Comparison of ENCODE assay signal across 8 cellular contexts in the genomic region with DNA sequence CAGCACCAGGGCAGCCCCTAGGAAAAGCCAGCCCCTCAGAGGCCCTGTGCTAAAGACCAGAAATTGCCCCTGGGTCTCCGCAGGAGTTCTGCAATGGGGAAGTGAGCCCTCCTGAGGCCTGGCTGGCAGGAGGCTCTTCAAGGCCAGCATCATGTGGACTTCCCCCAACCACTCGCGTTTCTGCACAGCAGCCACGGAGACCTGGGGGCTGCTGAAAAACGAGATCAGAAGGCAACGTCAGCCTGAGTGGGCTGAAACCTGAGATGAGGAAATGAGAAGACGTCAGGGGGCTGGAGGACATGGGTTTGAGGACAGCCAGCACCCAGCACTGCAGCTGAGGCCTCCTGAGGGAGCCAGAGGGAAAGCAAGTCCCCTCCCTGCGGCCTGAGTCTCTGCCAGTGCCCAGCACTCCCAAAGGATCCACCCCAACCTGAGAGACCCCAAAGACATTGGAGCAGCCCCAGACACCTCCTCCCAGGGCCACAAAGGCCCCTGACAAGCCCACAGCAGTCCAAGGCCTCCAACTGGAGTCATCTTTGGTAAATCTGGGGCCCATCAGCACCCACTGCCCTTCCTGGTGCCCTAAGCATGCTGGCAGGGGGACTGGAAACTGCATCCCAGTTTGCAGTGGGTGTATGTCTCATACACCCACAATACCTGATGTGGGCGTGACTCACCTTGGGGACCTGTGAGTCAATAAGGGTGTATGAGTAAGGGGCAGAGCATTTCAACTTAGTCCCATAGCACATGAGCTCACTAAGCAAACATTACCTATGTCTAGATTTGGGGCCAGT. TPM values are rescaled to one million over a fixed set of nuclear protein-coding genes. Genes with fewer than 3 reads are reported as not detected.
DNase-seq lines count a peak whose midpoint lies in the region; ATAC-seq and TF ChIP-seq lines count a peak whose summit lies in the region.

No MANE protein-coding gene starts in this region.

- in situ Hi-C loops in KBM-7 (cut with MboI; ENCODE audit: low pct_unique_long_range_greater_than_20kb, low sequenced_read_pairs), result no loop called here

- peak; percentile 32 for ATAC-seq in GM19328 (IDR thresholded peaks at IDR 0.05; ENCODE audit: unreplicated experiment)
- peak; percentile 77 for ATAC-seq in activated T-helper 17 cell treated with anti-CD3 and anti-CD28 coated beads, Interleukin-2, amount 50 U/mL, for 72 hours (replicated peaks)
- peak; percentile 13 to 20 for ATAC-seq in natural killer cell treated with Interleukin-12 subunit alpha and Interleukin-12 subunit beta and Interleukin-15 and Interleukin-18, amount 100 ng/mL, for 72 hours

- H3K9me3 Mint-ChIP-seq in CD8-positive, alpha-beta memory T cell, result no peaks in the 10 kb centered on the region
- no peaks in the 10 kb centered on the region for H3K9me3 Mint-ChIP-seq in activated T-helper 17 cell treated with anti-CD3 and anti-CD28 coated beads, Interleukin-2, amount 50 U/mL, for 72 hours
- H3K9me3 Mint-ChIP-seq in natural killer cell treated with Interleukin-12 subunit alpha and Interleukin-12 subunit beta and Interleukin-15 and Interleukin-18, amount 100 ng/mL, for 72 hours, result no peaks in the 10 kb centered on the region

- H3K27me3 Mint-ChIP-seq in CD8-positive, alpha-beta memory T cell, result peaks cover 0 to 3% of the 10 kb centered on the region in 2 donors
- H3K27me3 Mint-ChIP-seq in activated T-helper 17 cell treated with anti-CD3 and anti-CD28 coated beads, Interleukin-2, amount 50 U/mL, for 72 hours, result no peaks in the 10 kb centered on the region
- no peaks in the 10 kb centered on the region for H3K27me3 Mint-ChIP-seq in natural killer cell treated with Interleukin-12 subunit alpha and Interleukin-12 subunit beta and Interleukin-15 and Interleukin-18, amount 100 ng/mL, for 72 hours

- no peak for TF ChIP-seq CTCF in ascending aorta (IDR thresholded peaks at IDR 0.05)

- H3K9me3 ChIP-seq in CD8-positive, alpha-beta memory T cell (ENCODE audit: low read length), result no peaks in the 10 kb centered on the region
- no peaks in the 10 kb centered on the region for H3K9me3 ChIP-seq in ascending aorta

- CTCF ChIA-PET in CD8-positive, alpha-beta memory T cell (lab: Charles Lee), result interaction anchor here (1.0 kb wide), 1 partner anchor 41 kb away, joined by 3 read pairs; no protein-coding TSS in a partner anchor

- H3K4me1 ChIP-seq in CD8-positive, alpha-beta memory T cell (ENCODE audit: insufficient read depth, low read length), result peaks cover 23% of the 10 kb centered on the region
- H3K4me1 ChIP-seq in ascending aorta, result no peaks in the 10 kb centered on the region

- peak overlapping the region in 6 of 8 donors; percentile 24 to 77 (median 56) for H3K27ac Mint-ChIP-seq in CD8-positive, alpha-beta memory T cell
- peak overlapping the region; percentile 86 for H3K27ac Mint-ChIP-seq in activated T-helper 17 cell treated with anti-CD3 and anti-CD28 coated beads, Interleukin-2, amount 50 U/mL, for 72 hours
- H3K27ac Mint-ChIP-seq in natural killer cell treated with Interleukin-12 subunit alpha and Interleukin-12 subunit beta and Interleukin-15 and Interleukin-18, amount 100 ng/mL, for 72 hours, result peak overlapping the region; percentile 88 to 93

- no peaks in the 10 kb centered on the region for H3K36me3 ChIP-seq in CD8-positive, alpha-beta memory T cell (ENCODE audit: insufficient read depth, low read length)
- no peaks in the 10 kb centered on the region for H3K36me3 ChIP-seq in ascending aorta

- intact Hi-C loops in ascending aorta (cut with DNase I), result no loop called here

- peaks cover 50 to 80% (median 51%) of the 10 kb centered on the region in 3 donors for H3K4me1 Mint-ChIP-seq in CD8-positive, alpha-beta memory T cell
- H3K4me1 Mint-ChIP-seq in activated T-helper 17 cell treated with anti-CD3 and anti-CD28 coated beads, Interleukin-2, amount 50 U/mL, for 72 hours, result peaks cover 54% of the 10 kb centered on the region
- H3K4me1 Mint-ChIP-seq in natural killer cell treated with Interleukin-12 subunit alpha and Interleukin-12 subunit beta and Interleukin-15 and Interleukin-18, amount 100 ng/mL, for 72 hours (ENCODE audit: low read depth in 2 of 2), result peaks cover 60 to 78% of the 10 kb centered on the region in 2 donors

- POLR2A ChIA-PET in CD8-positive, alpha-beta memory T cell (lab: Charles Lee), result no interaction called here

- H3K4me3 Mint-ChIP-seq in CD8-positive, alpha-beta memory T cell, result no peak overlapping the region
- H3K4me3 Mint-ChIP-seq in activated T-helper 17 cell treated with anti-CD3 and anti-CD28 coated beads, Interleukin-2, amount 50 U/mL, for 72 hours, result peak overlapping the region; percentile 67
- H3K4me3 Mint-ChIP-seq in natural killer cell treated with Interleukin-12 subunit alpha and Interleukin-12 subunit beta and Interleukin-15 and Interleukin-18, amount 100 ng/mL, for 72 hours, result peak overlapping the region; percentile 59

- peak in 1 of 5 donors; percentile 27 for DNase-seq in CD8-positive, alpha-beta memory T cell
- DNase-seq in KBM-7 (peak; percentile 80), COLO668 (lab: John Stamatoyannopoulos, UW; ENCODE audit: unreplicated experiment) (no peak), NCI-H82 (lab: John Stamatoyannopoulos, UW) (no peak), ascending aorta (ENCODE audit: low spot score in 2 of 2) (no peak)
- DNase-seq in natural killer cell treated with Interleukin-12 subunit alpha and Interleukin-12 subunit beta and Interleukin-15 and Interleukin-18, amount 100 ng/mL, for 72 hours (ENCODE audit: low spot score), result no peak

- H3K36me3 Mint-ChIP-seq in CD8-positive, alpha-beta memory T cell, result no peaks in the 10 kb centered on the region
- no peaks in the 10 kb centered on the region for H3K36me3 Mint-ChIP-seq in activated T-helper 17 cell treated with anti-CD3 and anti-CD28 coated beads, Interleukin-2, amount 50 U/mL, for 72 hours (ENCODE audit: low read depth)
- no peaks in the 10 kb centered on the region for H3K36me3 Mint-ChIP-seq in natural killer cell treated with Interleukin-12 subunit alpha and Interleukin-12 subunit beta and Interleukin-15 and Interleukin-18, amount 100 ng/mL, for 72 hours

- H3K27ac ChIP-seq in CD8-positive, alpha-beta memory T cell (ENCODE audit: low read depth, low read length), result peak overlapping the region; percentile 47
- H3K27ac ChIP-seq in ascending aorta, result no peak overlapping the region

- H3K4me3 ChIP-seq in CD8-positive, alpha-beta memory T cell (ENCODE audit: low read length), result no peak overlapping the region
- no peak overlapping the region for H3K4me3 ChIP-seq in ascending aorta

- no peaks in the 10 kb centered on the region for H3K27me3 ChIP-seq in CD8-positive, alpha-beta memory T cell (ENCODE audit: insufficient read depth, low read length, poor library complexity, severe bottlenecking)
- no peaks in the 10 kb centered on the region for H3K27me3 ChIP-seq in ascending aorta

RNA-seq across cellular contexts. Expression of gene CYP11A1, which starts 29.2 kb away (rescaled TPM):
- not detected for total RNA-seq in CD8-positive, alpha-beta memory T cell
- not detected for polyA plus RNA-seq in CD8-positive, alpha-beta memory T cell
- not detected for total RNA-seq in activated T-helper 17 cell treated with anti-CD3 and anti-CD28 coated beads, Interleukin-2, amount 50 U/mL, for 72 hours
- 1 to 10 TPM in 1 of 2 donors, not detected in 1; 1.0 TPM for total RNA-seq in natural killer cell treated with Interleukin-12 subunit alpha and Interleukin-12 subunit beta and Interleukin-15 and Interleukin-18, amount 100 ng/mL, for 72 hours
- total RNA-seq in ascending aorta, result 62.4 TPM

RNA-seq across cellular contexts. Expression of gene SEMA7A, which starts 37.1 kb away (rescaled TPM):
- 10 to 100 TPM; 71.2 to 72.5 TPM for total RNA-seq in CD8-positive, alpha-beta memory T cell
- polyA plus RNA-seq in CD8-positive, alpha-beta memory T cell, result 1.9 TPM
- 10 to 100 TPM; 11.7 to 44.9 TPM for total RNA-seq in activated T-helper 17 cell treated with anti-CD3 and anti-CD28 coated beads, Interleukin-2, amount 50 U/mL, for 72 hours
- 10 to 100 TPM; 32.1 to 40.8 TPM for total RNA-seq in natural killer cell treated with Interleukin-12 subunit alpha and Interleukin-12 subunit beta and Interleukin-15 and Interleukin-18, amount 100 ng/mL, for 72 hours
- 5.5 TPM for total RNA-seq in ascending aorta

Comparison
In these comparisons a context has a peak if more than half of its experiments do, and no peak if none do; other contexts are left out.
1. H3K4me3 Mint-ChIP-seq: peak in activated T-helper 17 cell treated with anti-CD3 and anti-CD28 coated beads, Interleukin-2, amount 50 U/mL, for 72 hours (single experiment) and natural killer cell treated with Interleukin-12 subunit alpha and Interleukin-12 subunit beta and Interleukin-15 and Interleukin-18, amount 100 ng/mL, for 72 hours (single experiment); none in CD8-positive, alpha-beta memory T cell (0 of 7).
2. ATAC-seq: peak in every context shown above with its lines; median percentile 77 in activated T-helper 17 cell treated with anti-CD3 and anti-CD28 coated beads, Interleukin-2, amount 50 U/mL, for 72 hours; 32 in GM19328; 16 in natural killer cell treated with Interleukin-12 subunit alpha and Interleukin-12 subunit beta and Interleukin-15 and Interleukin-18, amount 100 ng/mL, for 72 hours.
3. RNA of gene CYP11A1, which starts 29.2 kb away (total RNA-seq): 62.4 TPM in ascending aorta (single experiment); 1.0 TPM in natural killer cell treated with Interleukin-12 subunit alpha and Interleukin-12 subunit beta and Interleukin-15 and Interleukin-18, amount 100 ng/mL, for 72 hours, not detected in activated T-helper 17 cell treated with anti-CD3 and anti-CD28 coated beads, Interleukin-2, amount 50 U/mL, for 72 hours and not detected in CD8-positive, alpha-beta memory T cell; every median in the first group is over 10 times any median in the second.
4. Peak in every context shown above with its lines, with median percentiles within 50 percentile points of each other: H3K27ac Mint-ChIP-seq.